Comparison of ENCODE assay signal across 8 cellular contexts in the genomic region with DNA sequence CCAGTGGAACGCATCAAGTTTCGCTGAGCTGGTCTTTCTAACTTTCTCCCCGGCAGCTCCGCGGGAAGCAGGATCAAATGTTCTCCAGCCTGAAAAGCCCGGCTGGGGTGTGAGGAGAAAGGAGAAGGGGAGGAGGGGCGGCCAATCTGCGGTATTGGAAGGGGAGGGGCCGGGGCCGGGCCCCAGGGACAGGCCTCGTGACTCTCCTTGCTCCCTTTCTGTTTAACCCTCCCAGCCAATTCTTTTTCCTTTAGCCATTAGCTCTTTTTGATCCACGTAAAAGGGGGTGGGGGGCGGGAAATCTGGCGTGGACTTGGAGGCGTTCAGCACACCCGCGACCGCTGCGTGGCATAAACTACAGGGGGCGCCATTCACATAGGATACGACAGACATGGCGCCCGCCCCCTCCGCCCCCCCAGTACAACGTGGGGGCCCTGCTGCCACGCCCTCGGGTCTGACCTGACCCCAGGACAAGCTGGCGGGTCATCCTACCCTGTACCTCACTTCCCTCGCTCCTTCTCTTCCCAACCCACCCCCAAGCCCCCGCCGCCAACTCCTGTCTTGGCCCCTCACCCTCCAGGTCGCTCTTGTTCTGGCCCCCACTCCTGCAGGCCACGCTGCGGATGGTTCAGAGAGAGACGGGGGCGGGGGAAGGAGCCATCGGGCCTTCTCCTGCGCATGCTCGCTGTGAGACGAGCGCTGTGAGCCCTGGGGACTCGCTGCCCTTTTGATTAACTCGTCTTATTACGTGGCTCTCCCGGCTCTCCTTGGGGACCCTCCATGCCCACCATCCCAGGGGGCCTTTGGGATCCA. TPM values are rescaled to one million over a fixed set of nuclear protein-coding genes. Genes with fewer than 3 reads are reported as not detected.
DNase-seq lines count a peak whose midpoint lies in the region; ATAC-seq and TF ChIP-seq lines count a peak whose summit lies in the region.

No MANE protein-coding gene starts in this region.

- no peaks in the 10 kb centered on the region for H3K27me3 Mint-ChIP-seq in activated naive CD4-positive, alpha-beta T cell treated with anti-CD3 and anti-CD28 coated beads for 36 hours (ENCODE audit: low read depth)

- TF ChIP-seq CTCF in RWPE2 (IDR thresholded peaks at IDR 0.05; ENCODE audit: poor library complexity, severe bottlenecking) (peak; percentile 30), omental fat pad (IDR thresholded peaks at IDR 0.05) (no peak)

- H3K9me3 Mint-ChIP-seq in activated naive CD4-positive, alpha-beta T cell treated with anti-CD3 and anti-CD28 coated beads for 36 hours = no peaks in the 10 kb centered on the region

- H3K36me3 ChIP-seq in RWPE2 (ENCODE audit: low read depth) = no peaks in the 10 kb centered on the region

- H3K4me3 ChIP-seq in RWPE2 (ENCODE audit: severe bottlenecking) = no peak overlapping the region

- no peaks in the 10 kb centered on the region for H3K36me3 Mint-ChIP-seq in activated naive CD4-positive, alpha-beta T cell treated with anti-CD3 and anti-CD28 coated beads for 36 hours (ENCODE audit: low read depth)

- peaks cover 1% of the 10 kb centered on the region for H3K27me3 ChIP-seq in RWPE2 (ENCODE audit: insufficient read depth, poor library complexity, severe bottlenecking)

- H3K27ac ChIP-seq in RWPE2 (ENCODE audit: poor library complexity, severe bottlenecking) (no peak overlapping the region), substantia nigra (ENCODE audit: low read depth, low read length, poor library complexity, severe bottlenecking) (peak overlapping the region; percentile 69)

- H3K27ac Mint-ChIP-seq in activated naive CD4-positive, alpha-beta T cell treated with anti-CD3 and anti-CD28 coated beads for 36 hours = peak overlapping the region; percentile 57

- no peaks in the 10 kb centered on the region for H3K9me3 ChIP-seq in RWPE2 (ENCODE audit: severe bottlenecking)

- no peaks in the 10 kb centered on the region for H3K4me1 ChIP-seq in RWPE2 (ENCODE audit: insufficient read depth, poor library complexity, severe bottlenecking)

- DNase-seq in DMS79 treated with DMSO at 0.1 percent for 48 hours (lab: John Stamatoyannopoulos, UW) (peak; percentile 55), RWPE2 (ENCODE audit: low spot score) (no peak), glomerular visceral epithelial cell (ENCODE audit: extremely low spot score) (peak; percentile 52), omental fat pad (ENCODE audit: low spot score) (peak; percentile 64), substantia nigra (lab: John Stamatoyannopoulos, UW) (peak in 46 of 49 donors; percentile 55 to 95 (median 78)), SW 1271 (lab: John Stamatoyannopoulos, UW) (no peak)
- DNase-seq in activated naive CD4-positive, alpha-beta T cell treated with anti-CD3 and anti-CD28 coated beads for 36 hours = peak; percentile 71

- CTCF ChIA-PET in activated naive CD4-positive, alpha-beta T cell treated with anti-CD3 and anti-CD28 coated beads for 36 hours (lab: Charles Lee) = interaction anchor here (0.5 to 6.1 kb wide), 18 partner anchors 12 to 865 kb away, joined by 3 to 32 read pairs (median 3); no protein-coding TSS in a partner anchor

- peaks cover 9% of the 10 kb centered on the region for H3K4me1 Mint-ChIP-seq in activated naive CD4-positive, alpha-beta T cell treated with anti-CD3 and anti-CD28 coated beads for 36 hours (ENCODE audit: low read depth)

- intact Hi-C loops in activated naive CD4-positive, alpha-beta T cell treated with anti-CD3 and anti-CD28 coated beads for 36 hours (cut with micrococcal nuclease) = loop anchor here (1.0 to 5.0 kb wide), 5 partner anchors 77 to 789 kb away; no protein-coding TSS in a partner anchor

- ATAC-seq in HG02642 (IDR thresholded peaks at IDR 0.05; ENCODE audit: poor library complexity, unreplicated experiment) (peak; percentile 72), RWPE2 (ENCODE audit: low read depth) (peak; percentile 39; the same call in 2 of the 3 replicates), omental fat pad (ENCODE audit: low FRiP score) (peak; percentile 80)

- H3K4me3 Mint-ChIP-seq in activated naive CD4-positive, alpha-beta T cell treated with anti-CD3 and anti-CD28 coated beads for 36 hours = peak overlapping the region; percentile 65

RNA-seq across cellular contexts. Expression of a gene that starts 7.8 kb away (rescaled TPM):
- 1 to 10 TPM; 2.8 to 3.6 TPM for total RNA-seq in activated naive CD4-positive, alpha-beta T cell treated with anti-CD3 and anti-CD28 coated beads for 36 hours
- 1 to 10 TPM; 2.2 to 9.5 (median 5.4) TPM for total RNA-seq in omental fat pad

Comparison
In these comparisons a context has a peak if more than half of its experiments do, and no peak if none do; other contexts are left out.
1. DNase-seq: peak in DMS79 treated with DMSO at 0.1 percent for 48 hours (single experiment), activated naive CD4-positive, alpha-beta T cell treated with anti-CD3 and anti-CD28 coated beads for 36 hours (single experiment), glomerular visceral epithelial cell (single experiment), omental fat pad (single experiment) and substantia nigra (46 of 49); none in RWPE2 (single experiment) and SW 1271 (0 of 2).
2. Peak in every context shown above with its lines, with median percentiles within 50 percentile points of each other: ATAC-seq.